Comparison of ENCODE assay signal across 9 cellular contexts in genomic region chr4:148007303-148007702, GRCh38.
DNase-seq lines count a peak whose midpoint lies in the region; ATAC-seq and TF ChIP-seq lines count a peak whose summit lies in the region.
"Had no signal": no experiment of that assay in that cellular context is flagged by ENCODE, and none has a peak within 500 bp of the region (broad histone marks: within the 10 kb centered on the region; RNA-seq: fewer than 3 reads in every experiment).

No MANE protein-coding gene starts in this region.

- H3K27ac Mint-ChIP-seq in activated CD4-positive, alpha-beta memory T cell treated with anti-CD3 and anti-CD28 coated beads, Interleukin-2, amount 10 ng/mL, durations not matched to agents 7 days and 5 days, result no peak overlapping the region

- H3K4me3 Mint-ChIP-seq in activated CD4-positive, alpha-beta memory T cell treated with anti-CD3 and anti-CD28 coated beads, Interleukin-2, amount 10 ng/mL, durations not matched to agents 7 days and 5 days, result no peak overlapping the region

- peaks cover 7% of the 10 kb centered on the region for H3K36me3 Mint-ChIP-seq in activated CD4-positive, alpha-beta memory T cell treated with anti-CD3 and anti-CD28 coated beads, Interleukin-2, amount 10 ng/mL, durations not matched to agents 7 days and 5 days (ENCODE audit: low read depth)

- no peak for TF ChIP-seq CTCF in kidney epithelial cell (IDR thresholded peaks at IDR 0.05; ENCODE audit: insufficient read depth, low read length, poor library complexity, severe bottlenecking)

- CTCF ChIA-PET in activated CD4-positive, alpha-beta memory T cell treated with anti-CD3 and anti-CD28 coated beads, Interleukin-2, amount 10 ng/mL, durations not matched to agents 7 days and 5 days (lab: Charles Lee), result interaction anchor here (1.0 kb wide), 1 partner anchor 18 kb away, joined by 3 read pairs; no protein-coding TSS in a partner anchor

- ATAC-seq in Right ventricle myocardium inferior (peak; percentile 66), HG02973 (IDR thresholded peaks at IDR 0.05; ENCODE audit: unreplicated experiment) (no peak)

- H3K9me3 Mint-ChIP-seq in activated CD4-positive, alpha-beta memory T cell treated with anti-CD3 and anti-CD28 coated beads, Interleukin-2, amount 10 ng/mL, durations not matched to agents 7 days and 5 days, result peaks cover 4% of the 10 kb centered on the region

- no peak for DNase-seq in Right ventricle myocardium inferior (ENCODE audit: missing footprints)
- no peak for DNase-seq in cardiac septum (ENCODE audit: low spot score)
- DNase-seq in amniotic stem cell (lab: John Stamatoyannopoulos, UW), result peak; percentile 76
- peak; percentile 99 for DNase-seq in kidney epithelial cell (ENCODE audit: low read depth)
- DNase-seq in activated CD4-positive, alpha-beta memory T cell treated with anti-CD3 and anti-CD28 coated beads, Interleukin-2, amount 10 ng/mL, durations not matched to agents 7 days and 5 days, result no peak
- DNase-seq in globus pallidus (ENCODE audit: low spot score), result no peak
- DNase-seq in stimulated activated CD4-positive, alpha-beta T cell treated with anti-CD3 and anti-CD28 coated beads, Interleukin-1b, Interleukin-23, amount 100 ng/mL, for 48 hours, result no peak
- DNase-seq: C1 segment of cervical spinal cord had no signal

- H3K27me3 ChIP-seq in kidney epithelial cell (ENCODE audit: control insufficient read depth, insufficient read depth, low read length), result no peaks in the 10 kb centered on the region

- no peak overlapping the region for H3K4me3 ChIP-seq in kidney epithelial cell (ENCODE audit: low read depth, low read length)

- no peaks in the 10 kb centered on the region for H3K27me3 Mint-ChIP-seq in activated CD4-positive, alpha-beta memory T cell treated with anti-CD3 and anti-CD28 coated beads, Interleukin-2, amount 10 ng/mL, durations not matched to agents 7 days and 5 days

- intact Hi-C loops in Right ventricle myocardium inferior (cut with DNase I), result no loop called here
- intact Hi-C loops in cardiac septum (cut with DNase I), result no loop called here

- POLR2A ChIA-PET in activated CD4-positive, alpha-beta memory T cell treated with anti-CD3 and anti-CD28 coated beads, Interleukin-2, amount 10 ng/mL, durations not matched to agents 7 days and 5 days (lab: Charles Lee), result no interaction called here

- peaks cover 21% of the 10 kb centered on the region for H3K4me1 Mint-ChIP-seq in activated CD4-positive, alpha-beta memory T cell treated with anti-CD3 and anti-CD28 coated beads, Interleukin-2, amount 10 ng/mL, durations not matched to agents 7 days and 5 days

- H3K36me3 ChIP-seq in kidney epithelial cell (ENCODE audit: control insufficient read depth, insufficient read depth, low read length), result no peaks in the 10 kb centered on the region

Comparison
In these comparisons a context has a peak if more than half of its experiments do, and no peak if none do; other contexts are left out.
1. DNase-seq: peak in amniotic stem cell (single experiment) and kidney epithelial cell (single experiment); none in Right ventricle myocardium inferior (single experiment), cardiac septum (single experiment), activated CD4-positive, alpha-beta memory T cell treated with anti-CD3 and anti-CD28 coated beads, Interleukin-2, amount 10 ng/mL, durations not matched to agents 7 days and 5 days (single experiment), globus pallidus (single experiment) and stimulated activated CD4-positive, alpha-beta T cell treated with anti-CD3 and anti-CD28 coated beads, Interleukin-1b, Interleukin-23, amount 100 ng/mL, for 48 hours (single experiment).